8 cellular contexts compared by ENCODE assay signal in genomic region chr12:96399919-96400630, GRCh38. TPM values are rescaled to one million over a fixed set of nuclear protein-coding genes. Genes with fewer than 3 reads are reported as not detected.
DNase-seq lines count a peak whose midpoint lies in the region; ATAC-seq and TF ChIP-seq lines count a peak whose summit lies in the region.

Gene CDK17 (minus strand): TSS chr12:96400439. CDS start chr12:96334836, 65,603 bp downstream.

- H3K9me3 ChIP-seq in esophagus squamous epithelium = no peaks in the 10 kb centered on the region

- no peaks in the 10 kb centered on the region for H3K36me3 Mint-ChIP-seq in naive B cell
- H3K36me3 Mint-ChIP-seq in stimulated activated effector memory CD8-positive, alpha-beta T cell treated with anti-CD3 and anti-CD28 coated beads, Interleukin-12 subunit alpha, Interleukin-12 subunit beta, amount 100 ng/mL, for 72 hours = peaks cover 22% of the 10 kb centered on the region

- peak in 2 of 4 donors; percentile 81 to 84 for TF ChIP-seq POLR2A in esophagus squamous epithelium (IDR thresholded peaks at IDR 0.05)

- H3K27me3 Mint-ChIP-seq in naive B cell = no peaks in the 10 kb centered on the region

- H3K4me3 ChIP-seq in esophagus squamous epithelium = peak within 1 kb of the TSS; percentile 83 to 100 (median 92)

- peaks cover 0 to 53% (median 18%) of the 10 kb centered on the region in 3 donors for H3K4me1 ChIP-seq in esophagus squamous epithelium

- peaks cover 26 to 43% (median 33%) of the 10 kb centered on the region in 3 donors for H3K4me1 Mint-ChIP-seq in naive B cell
- peaks cover 28% of the 10 kb centered on the region for H3K4me1 Mint-ChIP-seq in stimulated activated effector memory CD8-positive, alpha-beta T cell treated with anti-CD3 and anti-CD28 coated beads, Interleukin-12 subunit alpha, Interleukin-12 subunit beta, amount 100 ng/mL, for 72 hours

- H3K27me3 ChIP-seq in esophagus squamous epithelium = no peaks in the 10 kb centered on the region

- no peaks in the 10 kb centered on the region for H3K36me3 ChIP-seq in esophagus squamous epithelium

- peak within 1 kb of the TSS; percentile 88 to 98 (median 97) for H3K27ac Mint-ChIP-seq in naive B cell
- peak within 1 kb of the TSS; percentile 92 for H3K27ac Mint-ChIP-seq in stimulated activated effector memory CD8-positive, alpha-beta T cell treated with anti-CD3 and anti-CD28 coated beads, Interleukin-12 subunit alpha, Interleukin-12 subunit beta, amount 100 ng/mL, for 72 hours

- H3K9me3 Mint-ChIP-seq in naive B cell = no peaks in the 10 kb centered on the region
- no peaks in the 10 kb centered on the region for H3K9me3 Mint-ChIP-seq in stimulated activated effector memory CD8-positive, alpha-beta T cell treated with anti-CD3 and anti-CD28 coated beads, Interleukin-12 subunit alpha, Interleukin-12 subunit beta, amount 100 ng/mL, for 72 hours

- peak in 4 of 6 experiments; percentile 33 to 57 (median 44) for TF ChIP-seq CTCF in esophagus squamous epithelium (IDR thresholded peaks at IDR 0.05)

- intact Hi-C loops in esophagus squamous epithelium (cut with DNase I) = loop anchor here (5.0 to 10.0 kb wide), 3 partner anchors 115 to 338 kb away; no protein-coding TSS in a partner anchor

- no CpG with 5 or more reads among the region's 112 CpGs for WGBS in esophagus squamous epithelium, 2 donors

- peak; percentile 79 for DNase-seq in DMS53 treated with DMSO at 0.1 percent for 48 hours (lab: John Stamatoyannopoulos, UW; ENCODE audit: unreplicated experiment)
- peak; percentile 48 for DNase-seq in KG1 (lab: John Stamatoyannopoulos, UW)
- DNase-seq in activated T-cell treated with anti-CD3 and anti-CD28 coated beads, Interleukin-2, amount 50 U/mL, for 48 hours = peak; percentile 88 to 91
- peak; percentile 13 for DNase-seq in esophagus squamous epithelium (lab: John Stamatoyannopoulos, UW)
- peak; percentile 89 for DNase-seq in naive B cell
- peak; percentile 84 to 91 for DNase-seq in stimulated activated effector memory CD8-positive, alpha-beta T cell treated with anti-CD3 and anti-CD28 coated beads, Interleukin-12 subunit alpha, Interleukin-12 subunit beta, amount 100 ng/mL, for 72 hours (ENCODE audit: low spot score in 2 of 2)

- ATAC-seq in GM21717 (IDR thresholded peaks at IDR 0.05; ENCODE audit: unreplicated experiment) (peak; percentile 43), naive B cell (ENCODE audit: low read depth in 2 of 2) (peak; percentile 61 to 66)
- peak; percentile 73 for ATAC-seq in stimulated activated effector memory CD8-positive, alpha-beta T cell treated with anti-CD3 and anti-CD28 coated beads, Interleukin-12 subunit alpha, Interleukin-12 subunit beta, amount 100 ng/mL, for 72 hours

- peak within 1 kb of the TSS; percentile 84 to 99 (median 96) for H3K4me3 Mint-ChIP-seq in naive B cell
- peak within 1 kb of the TSS; percentile 85 for H3K4me3 Mint-ChIP-seq in stimulated activated effector memory CD8-positive, alpha-beta T cell treated with anti-CD3 and anti-CD28 coated beads, Interleukin-12 subunit alpha, Interleukin-12 subunit beta, amount 100 ng/mL, for 72 hours

- H3K27ac ChIP-seq in esophagus squamous epithelium = peak within 1 kb of the TSS; percentile 96 to 100 (median 98)

TF ChIP-seq in PFSK-1, 5 proteins besides CTCF, POLR2A, EP300 and RAD21:
- peak; percentile 55; the same call in 1 of the 2 replicates for TF ChIP-seq POLR2AphosphoS5 (IDR thresholded peaks at IDR 0.05; ENCODE audit: low read depth, low read length)
- peak; percentile 57; the same call in 1 of the 2 replicates for TF ChIP-seq TAF1 (IDR thresholded peaks at IDR 0.05; ENCODE audit: borderline replicate concordance, insufficient read depth, low read length)
- TF ChIP-seq FOXP2 (optimal IDR thresholded peaks at IDR 0.05; ENCODE audit: borderline replicate concordance, extremely low read depth, extremely low read length, insufficient read depth) = peak; percentile 3
- no peak for TF ChIP-seq REST (IDR thresholded peaks at IDR 0.05; ENCODE audit: insufficient read depth in 1 of 2, low read depth in 2 of 2, low read length in 2 of 2)
- TF ChIP-seq SIN3A (IDR thresholded peaks at IDR 0.05; ENCODE audit: borderline replicate concordance, insufficient read depth, low read length) = peak; percentile 32; the same call in 1 of the 2 replicates

RNA-seq across cellular contexts. Expression of gene CDK17, which starts in this region (rescaled TPM):
- 22.1 TPM for polyA plus RNA-seq in PFSK-1 (2012; ENCODE audit: insufficient read length, low read depth)
- total RNA-seq in esophagus squamous epithelium = 10 to 100 TPM; 15.4 to 37.4 (median 19.9) TPM
- polyA plus RNA-seq in naive B cell (ENCODE audit: low read depth in 6 of 6) = 10 to 100 TPM; 21.4 to 39.0 (median 23.9) TPM

Comparison
In these comparisons a context has a peak if more than half of its experiments do, and no peak if none do; other contexts are left out.
1. Peak in every context shown above with its lines: DNase-seq, ATAC-seq, H3K4me3 ChIP-seq and H3K27ac ChIP-seq.
2. DNase-seq: peak in every context shown above with its lines; median percentile 90 in activated T-cell treated with anti-CD3 and anti-CD28 coated beads, Interleukin-2, amount 50 U/mL, for 48 hours; 89 in naive B cell; 88 in stimulated activated effector memory CD8-positive, alpha-beta T cell treated with anti-CD3 and anti-CD28 coated beads, Interleukin-12 subunit alpha, Interleukin-12 subunit beta, amount 100 ng/mL, for 72 hours; 79 in DMS53 treated with DMSO at 0.1 percent for 48 hours; 48 in KG1; 13 in esophagus squamous epithelium.